ENCODE assay signal across 10 cellular contexts in the genomic region with DNA sequence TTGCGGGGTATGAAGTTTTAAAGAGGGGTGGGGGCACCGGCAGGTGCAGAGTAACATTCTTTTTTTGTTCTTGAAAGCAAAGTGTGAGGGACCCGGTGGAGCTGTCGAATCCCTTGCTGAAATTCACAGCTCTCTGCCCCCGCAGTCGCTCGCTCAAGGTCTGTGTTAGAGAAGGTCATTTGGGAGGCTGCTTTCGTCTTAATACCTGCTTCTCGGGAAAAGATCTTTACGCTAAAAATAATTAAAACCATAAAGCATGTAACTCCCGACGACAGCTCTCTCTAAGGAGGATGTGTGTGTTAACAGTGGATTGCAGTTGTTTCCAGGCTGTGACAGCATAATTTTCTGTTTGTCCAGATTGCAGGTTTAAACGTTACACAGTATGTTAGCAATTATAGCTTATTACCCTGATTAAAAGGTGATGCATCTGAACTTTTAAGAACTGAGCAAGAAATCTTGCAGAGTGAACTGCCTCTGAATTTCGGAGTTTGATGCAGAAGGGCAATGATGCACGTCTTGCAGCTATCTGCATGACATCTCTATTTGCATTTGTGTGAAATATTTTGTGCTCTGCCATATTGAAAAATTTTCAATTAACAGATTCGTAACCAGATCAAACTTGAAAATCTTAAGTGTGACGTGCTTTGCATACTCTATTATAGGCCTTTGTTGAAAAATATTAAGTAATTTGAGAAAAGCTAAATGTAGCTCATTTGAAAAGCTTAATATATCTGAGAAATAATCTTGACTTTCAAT. TPM values are rescaled to one million over a fixed set of nuclear protein-coding genes. Genes with fewer than 3 reads are reported as not detected.
DNase-seq lines count a peak whose midpoint lies in the region; ATAC-seq and TF ChIP-seq lines count a peak whose summit lies in the region.
"Had no signal": no experiment of that assay in that cellular context is flagged by ENCODE, and none has a peak within 500 bp of the region (broad histone marks: within the 10 kb centered on the region; RNA-seq: fewer than 3 reads in every experiment).

No MANE protein-coding gene starts in this region.

- H3F3A ChIP-seq in GM23338 (replicated peaks; ENCODE audit: low read depth) (no peaks in the 10 kb centered on the region), PC-3 (ENCODE audit: low read length, unreplicated experiment) (no peaks in the 10 kb centered on the region)

- ATAC-seq in GM23338: peak; percentile 39
- peak; percentile 25 for ATAC-seq in PC-3
- ATAC-seq in psoas muscle: no peak
- no peak for ATAC-seq in HG03196 (IDR thresholded peaks at IDR 0.05; ENCODE audit: unreplicated experiment)
- no peak for ATAC-seq in HG03108 (IDR thresholded peaks at IDR 0.05; ENCODE audit: unreplicated experiment)
- no peak for ATAC-seq in HG03460 (IDR thresholded peaks at IDR 0.05; ENCODE audit: unreplicated experiment)

- H3K27ac ChIP-seq in GM23338 (ENCODE audit: low read depth) (no peak overlapping the region), PC-3 (ENCODE audit: low read length) (no peak overlapping the region), psoas muscle (no peak overlapping the region)

- H3K4me1 Mint-ChIP-seq in GM23338: peaks cover 10% of the 10 kb centered on the region

- intact Hi-C loops in PC-3 (cut with micrococcal nuclease): no loop called here
- intact Hi-C loops in psoas muscle (cut with DNase I): no loop called here

- H3K27me3 ChIP-seq in GM23338 (ENCODE audit: insufficient read depth) (peaks cover 37% of the 10 kb centered on the region), PC-3 (ENCODE audit: low read length) (peaks cover 9% of the 10 kb centered on the region; the same call in 1 of the 2 replicates), psoas muscle (ENCODE audit: insufficient read depth in 3 of 3, low read length in 2 of 3) (peaks cover 0 to 50% (median 15%) of the 10 kb centered on the region in 3 donors)

- DNase-seq in GM23338 (ENCODE audit: low spot score) (peak; percentile 39), PC-3 (no peak), epithelial cell of proximal tubule (ENCODE audit: low read depth) (no peak), psoas muscle (no peak), HUDEP-2 (lab: John Stamatoyannopoulos, UW; ENCODE audit: unreplicated experiment in 76 of 76) (no peak)
- DNase-seq: activated effector memory CD4-positive, alpha-beta T cell treated with Interleukin-2 at 50 U/mL for 16 hours; NCI-H1417 treated with DMSO at 0.1 percent for 48 hours had no signal

- peaks cover 9% of the 10 kb centered on the region for H3K4me1 ChIP-seq in GM23338 (ENCODE audit: insufficient read depth)
- no peaks in the 10 kb centered on the region for H3K4me1 ChIP-seq in PC-3 (ENCODE audit: insufficient read depth, low read length)
- H3K4me1 ChIP-seq in psoas muscle: no peaks in the 10 kb centered on the region

- H3K9me3 ChIP-seq in PC-3 (ENCODE audit: low read length) (no peaks in the 10 kb centered on the region), psoas muscle (no peaks in the 10 kb centered on the region)

- H3K4me2 ChIP-seq in GM23338: peak overlapping the region; percentile 98
- peak overlapping the region; percentile 90 for H3K4me2 ChIP-seq in PC-3 (ENCODE audit: low read length)

- WGBS in psoas muscle, 3 donors: 38 to 41% (median 40%) methylated on average over 17 of the region's 17 CpGs

- no peaks in the 10 kb centered on the region for H3K9me3 Mint-ChIP-seq in GM23338

- no peaks in the 10 kb centered on the region for H3K36me3 Mint-ChIP-seq in GM23338 (ENCODE audit: low read depth)

- peak overlapping the region; percentile 83 for H3K4me3 Mint-ChIP-seq in GM23338

- H3K36me3 ChIP-seq in GM23338 (ENCODE audit: insufficient read depth): no peaks in the 10 kb centered on the region
- no peaks in the 10 kb centered on the region for H3K36me3 ChIP-seq in PC-3 (ENCODE audit: low read depth, low read length)
- no peaks in the 10 kb centered on the region for H3K36me3 ChIP-seq in psoas muscle (ENCODE audit: insufficient read depth in 1 of 2, low read depth in 1 of 2)

- H3K9ac ChIP-seq in PC-3 (ENCODE audit: low read length): no peak overlapping the region

- H3K79me2 ChIP-seq in GM23338 (replicated peaks; ENCODE audit: insufficient read depth): no peaks in the 10 kb centered on the region
- no peaks in the 10 kb centered on the region for H3K79me2 ChIP-seq in PC-3 (ENCODE audit: low read length)

- no peak overlapping the region for H3K27ac Mint-ChIP-seq in GM23338

- H3K27me3 Mint-ChIP-seq in GM23338 (ENCODE audit: insufficient read depth, low read depth, poor library complexity): peaks cover 27% of the 10 kb centered on the region

- no peak for TF ChIP-seq CTCF in GM23338 (conservative IDR thresholded peaks at IDR 0.05; ENCODE audit: low read depth in 2 of 2)
- no peak for TF ChIP-seq CTCF in PC-3 (conservative IDR thresholded peaks at IDR 0.05; ENCODE audit: low read depth, low read length)
- TF ChIP-seq CTCF in epithelial cell of proximal tubule (conservative IDR thresholded peaks at IDR 0.05; ENCODE audit: low read depth, low read length): no peak
- TF ChIP-seq CTCF in psoas muscle (IDR thresholded peaks at IDR 0.05): no peak

- no TSS peak for BruUV-seq in PC-3 (replicated peaks; lab: Mats Ljungman, UMichigan)

- H4K20me1 ChIP-seq in GM23338 (replicated peaks; ENCODE audit: insufficient read depth) (no peaks in the 10 kb centered on the region), PC-3 (ENCODE audit: low read length) (no peaks in the 10 kb centered on the region)

- H2AFZ ChIP-seq in GM23338 (peak overlapping the region; percentile 97), PC-3 (ENCODE audit: low read length) (peak overlapping the region; percentile 81)

- H3K9me2 ChIP-seq in GM23338 (ENCODE audit: insufficient read depth) (no peaks in the 10 kb centered on the region), PC-3 (replicated peaks; ENCODE audit: low read length) (no peaks in the 10 kb centered on the region)

- POLR2A ChIA-PET in PC-3 (lab: Charles Lee; ENCODE audit: unreplicated experiment): no interaction called here

- H3K4me3 ChIP-seq in GM23338: peak overlapping the region; percentile 78
- peak overlapping the region; percentile 70 for H3K4me3 ChIP-seq in PC-3 (ENCODE audit: low read length)
- H3K4me3 ChIP-seq in epithelial cell of proximal tubule (ENCODE audit: low read depth, low read length): peak overlapping the region; percentile 37
- H3K4me3 ChIP-seq in psoas muscle: peak overlapping the region; percentile 58

- CTCF ChIA-PET in PC-3 (lab: Charles Lee): interaction anchor here (0.6 kb wide), 1 partner anchor 38 kb away, joined by 3 read pairs; no protein-coding TSS in a partner anchor

TF ChIP-seq in GM23338, 12 proteins besides CTCF, POLR2A, EP300 and RAD21 (continues in another document):
- TF ChIP-seq ETS1 (IDR thresholded peaks at IDR 0.05): no peak
- no peak for TF ChIP-seq ZNF331 (CRISPR knock-in tag; IDR thresholded peaks at IDR 0.05; ENCODE audit: low read depth)

RNA-seq across cellular contexts. Expression of gene RAPGEF4, which starts 1.0 kb away (rescaled TPM):
- total RNA-seq in GM23338 (2014; rRNA removed; shearing (Covaris generic)): 1.9 and 4.7 TPM in 2 replicates
- 0.80 and 1.7 TPM in 2 replicates for polyA plus RNA-seq in GM23338 (2016; fragmentation: Nextera tagmentation; extraction: Ambion mirVana)
- total RNA-seq in PC-3 (2014; rRNA removed): 0.87 and 2.1 TPM in 2 replicates
- total RNA-seq in epithelial cell of proximal tubule: 0.07 and 0.81 TPM in 2 replicates
- total RNA-seq in psoas muscle: 1 to 10 TPM in 3 of 4 donors, under 1 TPM in 1; 0.92 to 2.0 (median 1.7) TPM
- under 1 TPM; 0.61 to 0.83 (median 0.73) TPM for polyA plus RNA-seq in psoas muscle

Comparison
In these comparisons a context has a peak if more than half of its experiments do, and no peak if none do; other contexts are left out.
1. ATAC-seq: peak in GM23338 (single experiment) and PC-3 (single experiment); none in psoas muscle (0 of 4), HG03196 (single experiment), HG03108 (single experiment) and HG03460 (single experiment).
2. Peak in every context shown above with its lines, with median percentiles within 50 percentile points of each other: H3K4me3 ChIP-seq.